Comparison of ENCODE assay signal across 17 cellular contexts in genomic region chr14:54147758-54148157, GRCh38.
DNase-seq lines count a peak whose midpoint lies in the region; ATAC-seq, FAIRE-seq and TF ChIP-seq lines count a peak whose summit lies in the region.
"Had no signal": no experiment of that assay in that cellular context is flagged by ENCODE, and none has a peak within 500 bp of the region (broad histone marks: within the 10 kb centered on the region; RNA-seq: fewer than 3 reads in every experiment).

No MANE protein-coding gene starts in this region.

- H3K27me3 Mint-ChIP-seq in HFFc6 (ENCODE audit: insufficient read depth) (no peaks in the 10 kb centered on the region; the same call in 1 of the 2 replicates), astrocyte (ENCODE audit: low read depth, unreplicated experiment) (peaks cover 3% of the 10 kb centered on the region)

- H3K4me1 Mint-ChIP-seq in HFFc6 (ENCODE audit: low read depth): peaks cover 24% of the 10 kb centered on the region
- H3K4me1 Mint-ChIP-seq in astrocyte (ENCODE audit: low read depth, unreplicated experiment): no peaks in the 10 kb centered on the region
- H3K4me1 Mint-ChIP-seq: CD4-positive, alpha-beta memory T cell had no signal

- no peaks in the 10 kb centered on the region for H3K79me2 ChIP-seq in astrocyte (ENCODE audit: insufficient read depth, low read length)
- H3K79me2 ChIP-seq in endothelial cell of umbilical vein (ENCODE audit: control insufficient read depth, insufficient read depth, low read length): no peaks in the 10 kb centered on the region

- H3K4me3 Mint-ChIP-seq in HFFc6: no peak overlapping the region; the same call in 1 of the 2 replicates
- no peak overlapping the region for H3K4me3 Mint-ChIP-seq in astrocyte (ENCODE audit: unreplicated experiment)
- H3K4me3 Mint-ChIP-seq: CD4-positive, alpha-beta memory T cell had no signal

- H3K27me3 ChIP-seq in astrocyte (ENCODE audit: insufficient read depth, low read length): no peaks in the 10 kb centered on the region
- H3K27me3 ChIP-seq in endothelial cell of umbilical vein (ENCODE audit: control insufficient read depth in 2 of 2, insufficient read depth in 2 of 2, low read length in 2 of 2): no peaks in the 10 kb centered on the region

- DNase-seq in HFFc6 (no peak), astrocyte (ENCODE audit: low read depth) (no peak), endothelial cell of umbilical vein (ENCODE audit: low read depth, low spot score) (no peak), D721Med (ENCODE audit: insufficient read length, low spot score) (no peak)
- DNase-seq: C1 segment of cervical spinal cord; Calu3; CD4-positive, alpha-beta memory T cell; DMS153; DND-41; H7; HCEC 1CT had no signal

- H2AFZ ChIP-seq in astrocyte (ENCODE audit: low read depth, low read length): no peak overlapping the region
- H2AFZ ChIP-seq in endothelial cell of umbilical vein (ENCODE audit: low read depth, low read length): no peak overlapping the region
- H2AFZ ChIP-seq: GM23248 had no signal

- no peaks in the 10 kb centered on the region; the same call in 1 of the 2 replicates for H3K36me3 Mint-ChIP-seq in HFFc6 (ENCODE audit: low read depth)
- H3K36me3 Mint-ChIP-seq in astrocyte (ENCODE audit: low read depth, unreplicated experiment): no peaks in the 10 kb centered on the region
- H3K36me3 Mint-ChIP-seq: CD4-positive, alpha-beta memory T cell had no signal

- H3K4me1 ChIP-seq in astrocyte (ENCODE audit: insufficient read depth, low read length) (peaks cover 5% of the 10 kb centered on the region), endothelial cell of umbilical vein (ENCODE audit: control insufficient read depth, extremely low read depth, insufficient read depth, low read length) (peaks cover 17% of the 10 kb centered on the region), mesodermal cell (ENCODE audit: control insufficient read depth, insufficient read depth, low read length, poor library complexity, severe bottlenecking) (no peaks in the 10 kb centered on the region)

- no peak for TF ChIP-seq POLR2A in endothelial cell of umbilical vein (IDR thresholded peaks at IDR 0.05; ENCODE audit: low read depth, low read length)

- intact Hi-C loops in endothelial cell of umbilical vein (cut with micrococcal nuclease): loop anchor here (1.0 kb wide), 2 partner anchors 22 to 39 kb away; no protein-coding TSS in a partner anchor

- POLR2A ChIA-PET in endothelial cell of umbilical vein (lab: Charles Lee): no interaction called here

- 100% methylated on average over 1 of the region's 3 CpGs; no CpG with 5 or more reads in 1 of the 2 experiments for WGBS in mesodermal cell (ENCODE audit: insufficient coverage in 2 of 2), 2 experiments

- H3K9me3 Mint-ChIP-seq in HFFc6: peaks cover 15% of the 10 kb centered on the region
- peaks cover 28% of the 10 kb centered on the region for H3K9me3 Mint-ChIP-seq in astrocyte (ENCODE audit: unreplicated experiment)

- TSS peak; percentile 79 for BruUV-seq in endothelial cell of umbilical vein (replicated peaks; lab: Mats Ljungman, UMichigan)

- H3K36me3 ChIP-seq in astrocyte (ENCODE audit: insufficient read depth, low read length): no peaks in the 10 kb centered on the region
- H3K36me3 ChIP-seq in endothelial cell of umbilical vein (ENCODE audit: control insufficient read depth in 2 of 2, extremely low read depth in 1 of 2, insufficient read depth in 2 of 2, low read length in 2 of 2): no peaks in the 10 kb centered on the region
- H3K36me3 ChIP-seq in mesodermal cell (ENCODE audit: control insufficient read depth, insufficient read depth, low read length): no peaks in the 10 kb centered on the region

- H3K9me1 ChIP-seq in endothelial cell of umbilical vein (replicated peaks; ENCODE audit: control insufficient read depth, extremely low read depth, insufficient read depth, low read length): no peaks in the 10 kb centered on the region

- ATAC-seq in GM21390 (IDR thresholded peaks at IDR 0.05; ENCODE audit: unreplicated experiment): no peak

- H3K27ac ChIP-seq in astrocyte (ENCODE audit: low read depth, low read length): peak overlapping the region; percentile 6
- H3K27ac ChIP-seq in endothelial cell of umbilical vein (ENCODE audit: insufficient read depth, low read depth, low read length): peak overlapping the region; percentile 66
- H3K27ac ChIP-seq in mesodermal cell (ENCODE audit: low read depth, low read length, severe bottlenecking): peak overlapping the region; percentile 6
- H3K27ac ChIP-seq: GM23248 had no signal

- no peak for FAIRE-seq in astrocyte (lab: Jason Lieb, UNC)
- FAIRE-seq in endothelial cell of umbilical vein (lab: Jason Lieb, UNC): no peak
- FAIRE-seq in D721Med (lab: Jason Lieb, UNC): no peak
- FAIRE-seq: G401.6, GM12892, H1 had no signal

- no peak for TF ChIP-seq CTCF in HFFc6 (IDR thresholded peaks at IDR 0.05)
- TF ChIP-seq CTCF in astrocyte (IDR thresholded peaks at IDR 0.05; ENCODE audit: insufficient read depth, low read depth, low read length): no peak
- TF ChIP-seq CTCF in endothelial cell of umbilical vein (IDR thresholded peaks at IDR 0.05; ENCODE audit: extremely low read depth in 1 of 2, insufficient read depth in 1 of 2, low read depth in 1 of 2, low read length in 2 of 2): no peak
- TF ChIP-seq CTCF in D721Med (IDR thresholded peaks at IDR 0.05; ENCODE audit: insufficient read depth, missing control alignments): no peak

- H3K9ac ChIP-seq in astrocyte (ENCODE audit: low read length) (no peak overlapping the region), endothelial cell of umbilical vein (replicated peaks; ENCODE audit: extremely low read depth, insufficient read depth, low read length) (no peak overlapping the region)
- H3K9ac ChIP-seq: GM23248 had no signal

- dilution Hi-C loops in endothelial cell of umbilical vein (cut with MboI; ENCODE audit: extremely low pct_ligation_motif_present, low sequenced_read_pairs): no loop called here

- no peaks in the 10 kb centered on the region for H3K9me3 ChIP-seq in astrocyte (ENCODE audit: insufficient read depth, low read depth, low read length)
- H3K9me3 ChIP-seq in endothelial cell of umbilical vein (replicated peaks; ENCODE audit: control insufficient read depth, insufficient read depth, low read length): no peaks in the 10 kb centered on the region
- peaks cover 23% of the 10 kb centered on the region for H3K9me3 ChIP-seq in mesodermal cell (ENCODE audit: control insufficient read depth, low read length)

- H3K4me3 ChIP-seq in astrocyte (ENCODE audit: insufficient read depth, low read depth, low read length) (no peak overlapping the region), endothelial cell of umbilical vein (replicated peaks in 1 of 3; ENCODE audit: insufficient read depth in 1 of 3, low read depth in 1 of 3, low read length in 3 of 3) (no peak overlapping the region), mesodermal cell (ENCODE audit: extremely low read depth, insufficient read depth, low read length, poor library complexity, severe bottlenecking) (no peak overlapping the region)
- H3K4me3 ChIP-seq: GM23248 had no signal

- no peak overlapping the region for H3K4me2 ChIP-seq in astrocyte (ENCODE audit: low read length)
- no peak overlapping the region for H3K4me2 ChIP-seq in endothelial cell of umbilical vein (ENCODE audit: insufficient read depth, low read length)

- H3K27ac Mint-ChIP-seq in HFFc6 (peak overlapping the region; percentile 29; the same call in 1 of the 2 replicates), astrocyte (ENCODE audit: unreplicated experiment) (no peak overlapping the region)
- H3K27ac Mint-ChIP-seq: CD4-positive, alpha-beta memory T cell had no signal

- CTCF ChIA-PET in endothelial cell of umbilical vein (lab: Charles Lee): interaction anchor here (0.6 to 1.4 kb wide), 3 partner anchors 10 to 30 kb away, joined by 3 to 4 read pairs (median 3); no protein-coding TSS in a partner anchor

- H4K20me1 ChIP-seq in astrocyte (ENCODE audit: insufficient read depth, low read length) (no peaks in the 10 kb centered on the region), endothelial cell of umbilical vein (replicated peaks; ENCODE audit: control insufficient read depth, extremely low read depth, insufficient read depth, low read length) (no peaks in the 10 kb centered on the region)

TF ChIP-seq in endothelial cell of umbilical vein, 7 proteins besides CTCF, POLR2A, EP300 and RAD21:
- TF ChIP-seq EZH2 (IDR thresholded peaks at IDR 0.05; ENCODE audit: borderline replicate concordance, low read depth, low read length, severe bottlenecking) (no peak), FOS (IDR thresholded peaks at IDR 0.05; ENCODE audit: borderline replicate concordance, insufficient read depth, low read length) (no peak), MAX (IDR thresholded peaks at IDR 0.05; ENCODE audit: insufficient read depth, insufficient read length) (no peak), JUN (IDR thresholded peaks at IDR 0.05; ENCODE audit: borderline replicate concordance, insufficient read depth, insufficient read length, low read depth) (no peak), MYC (IDR thresholded peaks at IDR 0.05; ENCODE audit: low read depth, low read length) (no peak), POLR2AphosphoS5 (IDR thresholded peaks at IDR 0.05; ENCODE audit: insufficient read depth, low read depth, low read length) (no peak), GATA2 (IDR thresholded peaks at IDR 0.05; ENCODE audit: insufficient read depth, insufficient read length, low read depth, low read length) (no peak)

Comparison
In these comparisons a context has a peak if more than half of its experiments do, and no peak if none do; other contexts are left out.
1. H3K27ac ChIP-seq: peak in every context shown above with its lines; median percentile 66 in endothelial cell of umbilical vein; 6 in astrocyte; 6 in mesodermal cell.